8 cellular contexts compared by ENCODE assay signal in the genomic region with DNA sequence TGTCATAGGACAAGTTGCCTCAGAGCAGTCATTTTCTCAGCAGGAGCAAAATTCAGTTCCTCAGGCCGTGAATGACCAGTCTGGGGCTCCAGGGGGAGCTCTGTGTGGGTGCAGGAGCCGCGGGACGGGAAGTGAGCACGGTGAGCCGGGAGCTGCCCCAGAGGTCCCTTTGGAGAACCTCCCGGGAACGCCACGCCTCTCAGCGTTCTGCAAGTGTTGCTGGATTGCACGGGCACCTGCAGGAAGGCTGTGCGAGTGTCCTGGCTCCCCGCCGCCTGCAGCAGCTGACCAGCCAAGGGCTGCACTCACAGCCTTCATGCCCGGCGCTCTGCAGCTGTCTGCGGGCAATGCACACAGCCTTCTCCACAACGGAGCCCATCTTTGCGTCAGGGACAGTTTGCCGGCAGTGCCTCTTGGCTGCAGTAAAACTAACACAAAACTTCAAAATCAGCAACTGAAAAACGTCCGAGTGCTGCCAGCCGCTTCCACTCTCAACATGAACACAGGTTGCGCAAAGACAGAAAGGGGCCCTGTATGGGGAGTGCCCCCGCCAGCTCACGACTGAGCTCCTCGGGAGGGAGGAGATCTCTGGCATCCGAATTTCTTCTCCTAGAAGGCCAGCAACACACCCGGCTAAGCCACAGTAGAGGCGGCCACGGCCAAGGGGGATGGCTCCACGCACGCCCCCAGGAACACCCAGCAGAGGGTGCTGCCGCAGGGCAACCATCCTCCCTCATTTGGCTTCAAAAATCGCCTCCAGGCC. TPM values are rescaled to one million over a fixed set of nuclear protein-coding genes. Genes with fewer than 3 reads are reported as not detected.
A peak's percentile ranks its signal among the peaks of the same experiment; 100 is the strongest.
DNase-seq lines count a peak whose midpoint lies in the region; ATAC-seq and TF ChIP-seq lines count a peak whose summit lies in the region.

No MANE protein-coding gene starts in this region.

- H3K4me1 ChIP-seq in spleen = peaks cover 0 to 51% (median 21%) of the 10 kb centered on the region in 6 donors

- peak overlapping the region in 4 of 8 donors; percentile 9 to 49 (median 16) for H3K27ac ChIP-seq in spleen

- DNase-seq in ELF-1 (ENCODE audit: low read depth, low spot score) (peak; percentile 83), NCI-H510A treated with DMSO at 0.1 percent for 48 hours (lab: John Stamatoyannopoulos, UW) (peak; percentile 90), brain pericyte (ENCODE audit: low read depth, low spot score) (peak; percentile 16), iris pigment epithelial cell (ENCODE audit: low read depth) (peak; percentile 77), spleen (peak; percentile 86), T-helper 9 cell (no peak)

- H3K9me3 ChIP-seq in spleen = no peaks in the 10 kb centered on the region

- H3K4me3 ChIP-seq in spleen = peak overlapping the region in 1 of 8 donors; percentile 28

- no peaks in the 10 kb centered on the region for H3K27me3 ChIP-seq in spleen (replicated peaks in 1 of 7)

- peaks cover 0 to 93% (median 63%) of the 10 kb centered on the region in 6 donors for H3K36me3 ChIP-seq in spleen

- intact Hi-C loops in spleen (cut with DNase I; ENCODE audit: low total_unique reads) = loop anchor here (5.0 to 10.0 kb wide), 2 partner anchors 230 to 347 kb away; no protein-coding TSS in a partner anchor

- 40 to 63% (median 50%) methylated on average over 19 to 35 of the region's 35 CpGs for WGBS in spleen, 5 donors

- TF ChIP-seq CTCF in spleen (IDR thresholded peaks at IDR 0.05 in 8 of 11, conservative IDR thresholded peaks at IDR 0.05 in 3 of 11) = peak in 8 of 11 experiments; percentile 31 to 61 (median 49)

- ATAC-seq in GM18868 (IDR thresholded peaks at IDR 0.05; ENCODE audit: unreplicated experiment) = no peak
- ATAC-seq in GM18520 (IDR thresholded peaks at IDR 0.05; ENCODE audit: unreplicated experiment) = no peak

- no peak for TF ChIP-seq POLR2A in spleen (IDR thresholded peaks at IDR 0.05)

RNA-seq across cellular contexts. Expression of gene NDUFAF8, which starts 16.0 kb away (rescaled TPM):
- total RNA-seq in spleen = 10 to 100 TPM; 22.0 to 49.3 (median 34.3) TPM
- 10 to 100 TPM; 54.9 to 57.6 (median 56.7) TPM for polyA plus RNA-seq in spleen

RNA-seq across cellular contexts. Expression of gene TEPSIN, which starts 16.3 kb away (rescaled TPM):
- total RNA-seq in spleen = 10 to 100 TPM; 62.3 to 88.8 (median 72.3) TPM
- 10 to 100 TPM; 36.9 to 76.3 (median 57.9) TPM for polyA plus RNA-seq in spleen

RNA-seq across cellular contexts. Expression of gene CEP131, which starts 32.4 kb away (rescaled TPM):
- total RNA-seq in spleen = 10 to 100 TPM in 6 of 7 donors, 1 to 10 TPM in 1; 8.5 to 17.9 (median 12.0) TPM
- 10 to 100 TPM; 10.3 to 26.7 (median 20.5) TPM for polyA plus RNA-seq in spleen

RNA-seq across cellular contexts. Expression of gene SLC38A10, which starts 40.0 kb away (rescaled TPM):
- 100 to 1,000 TPM in 1 of 7 donors, 10 to 100 TPM in 6; 82.8 to 112 (median 95.0) TPM for total RNA-seq in spleen
- 10 to 100 TPM; 54.9 to 85.1 (median 71.4) TPM for polyA plus RNA-seq in spleen
